Comparison of ENCODE assay signal across 1 cellular context in genomic region chr12:131896080-131896810, GRCh38.
TF ChIP-seq lines count a peak whose summit lies in the region.

No MANE protein-coding gene starts in this region.

TF ChIP-seq in HepG2, 621 proteins besides CTCF, POLR2A, EP300 and RAD21 (continued from another document and continues in another):
- TF ChIP-seq ZNF460 (CRISPR knock-in tag; IDR thresholded peaks at IDR 0.05; ENCODE audit: borderline replicate concordance), result peak; percentile 39; the same call in 1 of the 2 replicates
- no peak for TF ChIP-seq CBFB (CRISPR knock-in tag; IDR thresholded peaks at IDR 0.05)
- 0 out of 2 replicates have a peak, but pooled peaks have one; percentile 18 for TF ChIP-seq TSC22D2 (CRISPR knock-in tag; IDR thresholded peaks at IDR 0.05; ENCODE audit: borderline replicate concordance)
- TF ChIP-seq CAMTA2 (CRISPR knock-in tag; IDR thresholded peaks at IDR 0.05; ENCODE audit: borderline replicate concordance), result no peak
- TF ChIP-seq MLLT10 (CRISPR knock-in tag; IDR thresholded peaks at IDR 0.05), result no peak
- TF ChIP-seq ZFX (CRISPR knock-in tag; IDR thresholded peaks at IDR 0.05; ENCODE audit: low read depth), result peak; percentile 95
- no peak for TF ChIP-seq ZNF142 (CRISPR knock-in tag; IDR thresholded peaks at IDR 0.05)
- no peak for TF ChIP-seq ZNF12 (CRISPR knock-in tag; IDR thresholded peaks at IDR 0.05)
- TF ChIP-seq ELK4 (CRISPR knock-in tag; IDR thresholded peaks at IDR 0.05; ENCODE audit: borderline replicate concordance), result no peak
- TF ChIP-seq ZNF350 (CRISPR knock-in tag; IDR thresholded peaks at IDR 0.05; ENCODE audit: borderline replicate concordance, low read depth), result no peak; the same call in 1 of the 2 replicates
- TF ChIP-seq ATF5 (CRISPR knock-in tag; IDR thresholded peaks at IDR 0.05; ENCODE audit: low read depth), result no peak
- TF ChIP-seq TFDP1 (CRISPR knock-in tag; IDR thresholded peaks at IDR 0.05; ENCODE audit: borderline replicate concordance), result peak; percentile 29; the same call in 1 of the 2 replicates
- TF ChIP-seq AGO2 (optimal IDR thresholded peaks at IDR 0.05; ENCODE audit: low read depth, low read length), result peak; percentile 41
- no peak for TF ChIP-seq ZNF589 (CRISPR knock-in tag; conservative IDR thresholded peaks at IDR 0.05)
- no peak for TF ChIP-seq ZNF235 (CRISPR knock-in tag; IDR thresholded peaks at IDR 0.05; ENCODE audit: borderline replicate concordance)
- peak; percentile 10; the same call in 1 of the 2 replicates for TF ChIP-seq IRF2 (CRISPR knock-in tag; IDR thresholded peaks at IDR 0.05)
- no peak for TF ChIP-seq NFE2L2 (IDR thresholded peaks at IDR 0.05; ENCODE audit: low read length)
- TF ChIP-seq ZBTB2 (CRISPR knock-in tag; IDR thresholded peaks at IDR 0.05; ENCODE audit: low read depth), result 0 out of 2 replicates have a peak, but pooled peaks have one; percentile 24
- TF ChIP-seq ZNF441 (CRISPR knock-in tag; IDR thresholded peaks at IDR 0.05; ENCODE audit: borderline replicate concordance), result no peak; the same call in 1 of the 2 replicates
- TF ChIP-seq ATF7 (IDR thresholded peaks at IDR 0.05), result no peak
- TF ChIP-seq ATF7 (CRISPR knock-in tag; IDR thresholded peaks at IDR 0.05), result peak; percentile 40; the same call in 1 of the 2 replicates
- TF ChIP-seq ZNF10 (CRISPR knock-in tag; IDR thresholded peaks at IDR 0.05; ENCODE audit: borderline replicate concordance, low read depth), result no peak
- TF ChIP-seq TRIM24 (CRISPR knock-in tag; IDR thresholded peaks at IDR 0.05), result no peak
- no peak for TF ChIP-seq ZNF318 (CRISPR knock-in tag; IDR thresholded peaks at IDR 0.05)
- peak; percentile 83 for TF ChIP-seq POLR2G (IDR thresholded peaks at IDR 0.05; ENCODE audit: low read depth, low read length)
- TF ChIP-seq ELF3 (CRISPR knock-in tag; IDR thresholded peaks at IDR 0.05), result peak; percentile 32
- peak; percentile 23 for TF ChIP-seq TEAD3 (CRISPR knock-in tag; optimal IDR thresholded peaks at IDR 0.05; ENCODE audit: borderline replicate concordance)
- TF ChIP-seq HNRNPLL (IDR thresholded peaks at IDR 0.05; ENCODE audit: low read depth, low read length, poor library complexity, severe bottlenecking), result no peak
- TF ChIP-seq ZNF670 (CRISPR knock-in tag; IDR thresholded peaks at IDR 0.05; ENCODE audit: borderline replicate concordance), result peak; percentile 72
- peak; percentile 87 for TF ChIP-seq MAFF (IDR thresholded peaks at IDR 0.05; ENCODE audit: low read depth, low read length)
- TF ChIP-seq TBX2 (CRISPR knock-in tag; IDR thresholded peaks at IDR 0.05; ENCODE audit: borderline replicate concordance), result peak; percentile 79
- no peak for TF ChIP-seq ZNF383 (CRISPR knock-in tag; IDR thresholded peaks at IDR 0.05; ENCODE audit: borderline replicate concordance)
- no peak for TF ChIP-seq RFX1 (IDR thresholded peaks at IDR 0.05)
- TF ChIP-seq ZNF780A (CRISPR knock-in tag; IDR thresholded peaks at IDR 0.05), result no peak
- TF ChIP-seq SIN3B (IDR thresholded peaks at IDR 0.05; ENCODE audit: low read length), result no peak
- TF ChIP-seq YY1 (IDR thresholded peaks at IDR 0.05; ENCODE audit: insufficient read depth, insufficient replicate concordance, low read depth, low read length), result peak; percentile 31
- TF ChIP-seq PPARG (CRISPR knock-in tag; conservative IDR thresholded peaks at IDR 0.05), result no peak
- TF ChIP-seq ZNF563 (CRISPR knock-in tag; IDR thresholded peaks at IDR 0.05), result peak; percentile 17; the same call in 1 of the 2 replicates
- no peak for TF ChIP-seq ZNF17 (CRISPR knock-in tag; IDR thresholded peaks at IDR 0.05)
- TF ChIP-seq HOXA7 (CRISPR knock-in tag; IDR thresholded peaks at IDR 0.05), result no peak
- no peak; the same call in none of the 2 replicates for TF ChIP-seq ZNF605 (CRISPR knock-in tag; IDR thresholded peaks at IDR 0.05)
- peak; percentile 79 for TF ChIP-seq RXRA (CRISPR knock-in tag; IDR thresholded peaks at IDR 0.05)
- no peak for TF ChIP-seq SP1 (IDR thresholded peaks at IDR 0.05)
- peak; percentile 13 for TF ChIP-seq SP1 (CRISPR knock-in tag; IDR thresholded peaks at IDR 0.05)
- TF ChIP-seq IRF9 (CRISPR knock-in tag; IDR thresholded peaks at IDR 0.05; ENCODE audit: borderline replicate concordance), result no peak
- no peak for TF ChIP-seq RORA (CRISPR knock-in tag; IDR thresholded peaks at IDR 0.05)
- TF ChIP-seq TP53 (CRISPR knock-in tag; conservative IDR thresholded peaks at IDR 0.05), result no peak
- 0 out of 2 replicates have a peak, but pooled peaks have one; percentile 31 for TF ChIP-seq ZNF333 (CRISPR knock-in tag; IDR thresholded peaks at IDR 0.05; ENCODE audit: borderline replicate concordance)
- no peak; the same call in 1 of the 2 replicates for TF ChIP-seq HNRNPUL1 (IDR thresholded peaks at IDR 0.05; ENCODE audit: low read depth, low read length)
- TF ChIP-seq SIN3A (IDR thresholded peaks at IDR 0.05; ENCODE audit: borderline replicate concordance, low read depth, low read length), result peak; percentile 96
